Comparison of ENCODE assay signal across 1 cellular context in genomic region chr1:52141513-52142219, GRCh38.
TF ChIP-seq lines count a peak whose summit lies in the region.

Gene ZFYVE9 (plus strand): TSS chr1:52142089. CDS start chr1:52233207, 91,118 bp downstream.

TF ChIP-seq in WTC11, 78 proteins besides CTCF, POLR2A, EP300 and RAD21 (continued from another document):
- TF ChIP-seq EMX1 (CRISPR knock-in tag; IDR thresholded peaks at IDR 0.05) (peak; percentile 60; the same call in 1 of the 2 replicates), ZNF425 (CRISPR knock-in tag; conservative IDR thresholded peaks at IDR 0.05) (no peak), SP1 (CRISPR knock-in tag; conservative IDR thresholded peaks at IDR 0.05) (peak; percentile 71), ZNF263 (CRISPR knock-in tag; IDR thresholded peaks at IDR 0.05; ENCODE audit: low read depth) (0 out of 2 replicates have a peak, but pooled peaks have one; percentile 16), PREB (CRISPR knock-in tag; IDR thresholded peaks at IDR 0.05; ENCODE audit: borderline replicate concordance) (no peak), TP53 (CRISPR knock-in tag; IDR thresholded peaks at IDR 0.05) (no peak), IRF1 (CRISPR knock-in tag; IDR thresholded peaks at IDR 0.05) (no peak), FOXK1 (CRISPR knock-in tag; IDR thresholded peaks at IDR 0.05) (peak; percentile 50; the same call in 1 of the 2 replicates), MLX (CRISPR knock-in tag; IDR thresholded peaks at IDR 0.05) (no peak), CREM (CRISPR knock-in tag; IDR thresholded peaks at IDR 0.05) (peak; percentile 81), CDX4 (CRISPR knock-in tag; IDR thresholded peaks at IDR 0.05; ENCODE audit: borderline replicate concordance) (no peak), GABPB1 (CRISPR knock-in tag; IDR thresholded peaks at IDR 0.05) (peak; percentile 42; the same call in 1 of the 2 replicates)
